8 cellular contexts compared by ENCODE assay signal in the genomic region with DNA sequence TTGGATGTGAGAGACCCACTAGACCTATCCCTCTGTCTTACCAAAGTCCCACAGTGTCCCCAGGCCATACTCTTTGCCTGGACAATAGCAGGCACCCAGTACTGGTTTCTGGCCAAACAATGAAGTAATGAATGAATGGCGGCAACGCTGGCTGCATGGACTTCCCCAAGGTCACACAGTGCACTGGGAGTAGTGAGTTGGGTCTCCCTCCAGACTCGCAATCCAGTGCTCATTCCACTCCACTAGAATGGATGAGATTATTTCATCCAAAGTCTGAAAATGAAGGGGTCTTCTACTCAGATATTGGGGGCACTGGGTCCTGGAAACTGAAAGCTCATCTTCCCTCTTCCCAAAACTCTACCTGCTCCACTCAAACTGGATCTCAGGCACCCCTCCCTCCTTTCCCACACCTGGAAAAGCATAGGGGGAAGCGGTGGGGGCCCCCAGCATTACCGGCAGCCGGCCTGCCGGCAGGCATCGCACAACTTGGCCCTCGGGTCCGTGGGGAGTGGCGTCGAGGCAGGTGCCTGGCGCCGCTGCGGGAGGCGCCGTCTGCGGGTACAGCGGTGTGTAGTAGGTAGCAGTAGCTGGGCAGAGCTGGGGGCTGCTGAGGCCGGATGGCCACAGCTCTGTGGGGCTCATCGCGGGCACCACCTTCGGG. TPM values are rescaled to one million over a fixed set of nuclear protein-coding genes. Genes with fewer than 3 reads are reported as not detected.
DNase-seq lines count a peak whose midpoint lies in the region; ATAC-seq, FAIRE-seq and TF ChIP-seq lines count a peak whose summit lies in the region.

No MANE protein-coding gene starts in this region.

- POLR2A ChIA-PET in RWPE1 (lab: Yijun Ruan, JAX; ENCODE audit: low non-redundant PET) = interaction anchor here (0.6 kb wide), 1 partner anchor 215 kb away, joined by 4 read pairs; no protein-coding TSS in a partner anchor

- CTCF ChIA-PET in RWPE1 (lab: Yijun Ruan, JAX) = interaction anchor here (0.7 to 2.3 kb wide), 4 partner anchors 10 to 57 kb away, joined by 4 to 11 read pairs (median 4); no protein-coding TSS in a partner anchor

- H3K27ac ChIP-seq in RWPE1 (peak overlapping the region; percentile 89), esophagus squamous epithelium (peak overlapping the region; percentile 84 to 93 (median 89)), gastrocnemius medialis (no peak overlapping the region)

- in situ Hi-C loops in gastrocnemius medialis (cut with MboI; ENCODE audit: low sequenced_read_pairs in 4 of 4) = no loop called here

- TF ChIP-seq CTCF in RWPE1 (conservative IDR thresholded peaks at IDR 0.05; ENCODE audit: low read depth) (no peak), esophagus squamous epithelium (IDR thresholded peaks at IDR 0.05) (no peak), gastrocnemius medialis (IDR thresholded peaks at IDR 0.05 in 4 of 5, conservative IDR thresholded peaks at IDR 0.05 in 1 of 5) (no peak), D721Med (IDR thresholded peaks at IDR 0.05; ENCODE audit: insufficient read depth, missing control alignments) (no peak), GM10266 (IDR thresholded peaks at IDR 0.05; ENCODE audit: control insufficient read depth, insufficient read depth, low read depth, missing control alignments) (no peak)

- no peak for FAIRE-seq in D721Med (lab: Jason Lieb, UNC)

- no peak for ATAC-seq in gastrocnemius medialis

- H3K9me3 ChIP-seq in esophagus squamous epithelium = no peaks in the 10 kb centered on the region
- no peaks in the 10 kb centered on the region for H3K9me3 ChIP-seq in gastrocnemius medialis

- DNase-seq in activated effector memory CD4-positive, alpha-beta T cell treated with anti-CD3 and anti-CD28 coated beads, Interleukin-2, amount 50 U/mL, for 16 hours = peak; percentile 69
- no peak for DNase-seq in activated effector memory CD4-positive, alpha-beta T cell treated with Interleukin-2 at 50 U/mL for 16 hours
- DNase-seq in RWPE1 (ENCODE audit: low spot score) = no peak
- DNase-seq in esophagus squamous epithelium (lab: John Stamatoyannopoulos, UW) = no peak
- no peak for DNase-seq in gastrocnemius medialis
- DNase-seq in D721Med (ENCODE audit: insufficient read length, low spot score) = no peak
- DNase-seq in GM10266 (ENCODE audit: extremely low spot score) = no peak
- DNase-seq in cerebellum (ENCODE audit: low spot score) = no peak

- intact Hi-C loops in esophagus squamous epithelium (cut with DNase I) = no loop called here
- intact Hi-C loops in gastrocnemius medialis (cut with DNase I; ENCODE audit: low total_unique reads) = loop anchor here (5.0 kb wide), 1 partner anchor 108 kb away; the partner anchor contains the start of gene TCEA3

- WGBS in esophagus squamous epithelium, 2 donors = 14 to 17% methylated on average over 1 to 3 of the region's 23 CpGs

- H3K27me3 ChIP-seq in esophagus squamous epithelium (peaks cover 0 to 8% (median 0%) of the 10 kb centered on the region in 4 donors), gastrocnemius medialis (peaks cover 0 to 7% (median 5%) of the 10 kb centered on the region in 3 donors)

- TF ChIP-seq POLR2A in esophagus squamous epithelium (IDR thresholded peaks at IDR 0.05) = no peak
- TF ChIP-seq POLR2A in gastrocnemius medialis (IDR thresholded peaks at IDR 0.05) = no peak

- H3K36me3 ChIP-seq in esophagus squamous epithelium (no peaks in the 10 kb centered on the region), gastrocnemius medialis (no peaks in the 10 kb centered on the region)

- H3K4me1 ChIP-seq in esophagus squamous epithelium (peaks cover 67 to 99% (median 83%) of the 10 kb centered on the region in 3 donors), gastrocnemius medialis (peaks cover 23 to 25% of the 10 kb centered on the region in 2 donors)

- H3K4me3 ChIP-seq in esophagus squamous epithelium (peak overlapping the region; percentile 45 to 78 (median 65)), gastrocnemius medialis (peak overlapping the region; percentile 50 to 84 (median 64))

RNA-seq across cellular contexts. Expression of gene E2F2, which starts 0.8 kb away (rescaled TPM):
- total RNA-seq in esophagus squamous epithelium = 10 to 100 TPM; 10.1 to 16.9 (median 11.8) TPM
- total RNA-seq in gastrocnemius medialis = under 1 TPM in 1 of 4 donors, not detected in 3; 0.40 TPM
- total RNA-seq in cerebellum = 3.1 TPM

RNA-seq across cellular contexts. Expression of gene ID3, which starts 29.1 kb away (rescaled TPM):
- total RNA-seq in esophagus squamous epithelium (10 to 100 TPM; 12.6 to 62.9 (median 37.5) TPM), gastrocnemius medialis (100 to 1,000 TPM in 1 of 4 donors, 10 to 100 TPM in 3; 67.9 to 124 (median 83.0) TPM), cerebellum (33.6 TPM)

RNA-seq across cellular contexts. Expression of gene ASAP3, which starts 46.2 kb away (rescaled TPM):
- total RNA-seq in esophagus squamous epithelium (10 to 100 TPM; 17.6 to 39.0 (median 30.5) TPM), gastrocnemius medialis (100 to 1,000 TPM in 2 of 4 donors, 10 to 100 TPM in 2; 55.5 to 129 (median 93.2) TPM), cerebellum (16.2 TPM)

Comparison
In these comparisons a context has a peak if more than half of its experiments do, and no peak if none do; other contexts are left out.
1. H3K27ac ChIP-seq: peak in RWPE1 (single experiment) and esophagus squamous epithelium (4 of 4); none in gastrocnemius medialis (0 of 4).